Comparison of ENCODE assay signal across 8 cellular contexts in the genomic region with DNA sequence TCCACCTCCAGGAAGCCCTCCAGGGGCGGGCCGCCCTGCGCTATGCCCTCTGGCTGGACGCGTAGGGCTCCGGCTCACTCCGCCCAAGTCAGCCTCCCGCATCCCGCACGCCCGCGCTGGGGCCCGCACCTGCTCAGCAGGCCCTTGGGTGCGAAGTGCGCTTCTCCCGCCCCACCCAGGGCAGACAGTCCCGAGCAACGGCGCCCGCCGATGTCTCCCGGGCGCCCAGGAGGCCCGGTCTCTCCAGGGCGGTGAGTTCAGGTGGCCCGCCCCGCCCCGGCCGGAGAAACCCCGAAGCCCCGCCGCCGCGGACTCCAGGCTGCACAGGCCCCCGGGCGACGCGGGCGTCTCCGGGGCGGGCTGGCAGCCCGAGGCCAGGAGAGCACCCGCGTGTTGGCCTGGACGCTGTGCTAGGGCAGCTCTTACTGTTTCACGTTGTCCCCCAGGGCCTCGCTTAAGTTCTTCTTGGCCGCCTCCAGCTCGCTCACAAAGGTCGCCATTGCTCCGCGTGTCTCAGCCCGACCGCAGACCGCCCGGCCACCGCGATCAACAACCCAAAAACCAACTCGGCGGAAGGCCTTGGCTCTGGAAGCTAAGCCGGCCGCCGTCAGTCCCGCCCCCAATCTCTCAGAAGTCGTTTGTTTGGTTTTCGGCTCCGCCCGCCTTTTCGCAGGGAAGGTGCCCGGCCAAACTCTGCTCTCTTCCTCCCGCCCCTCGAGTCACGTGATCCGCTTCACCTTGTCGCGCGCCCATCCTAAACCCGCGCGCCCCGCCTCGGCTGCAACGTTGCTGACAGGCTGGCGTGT. TPM values are rescaled to one million over a fixed set of nuclear protein-coding genes. Genes with fewer than 3 reads are reported as not detected.
DNase-seq lines count a peak whose midpoint lies in the region; ATAC-seq and TF ChIP-seq lines count a peak whose summit lies in the region.

A gene with protein sequence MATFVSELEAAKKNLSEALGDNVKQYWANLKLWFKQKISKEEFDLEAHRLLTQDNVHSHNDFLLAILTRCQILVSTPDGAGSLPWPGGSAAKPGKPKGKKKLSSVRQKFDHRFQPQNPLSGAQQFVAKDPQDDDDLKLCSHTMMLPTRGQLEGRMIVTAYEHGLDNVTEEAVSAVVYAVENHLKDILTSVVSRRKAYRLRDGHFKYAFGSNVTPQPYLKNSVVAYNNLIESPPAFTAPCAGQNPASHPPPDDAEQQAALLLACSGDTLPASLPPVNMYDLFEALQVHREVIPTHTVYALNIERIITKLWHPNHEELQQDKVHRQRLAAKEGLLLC (minus strand): TSS at position 531 of the 806 bp plus-strand sequence. CDS start 31 bp downstream, at position 500.

- no peaks in the 10 kb centered on the region for H3K9me3 ChIP-seq in colonic mucosa

- H3K36me3 ChIP-seq in BJ (ENCODE audit: control insufficient read depth, insufficient read depth, low read length) (no peaks in the 10 kb centered on the region), colonic mucosa (no peaks in the 10 kb centered on the region)

- POLR2A ChIA-PET in BJ (lab: Charles Lee), result interaction anchor here (1.6 kb wide), 1 partner anchor 37 kb away, joined by 7 read pairs; the partner anchor contains the start of gene POGK

- peak; percentile 89 for ATAC-seq in HG03460 (IDR thresholded peaks at IDR 0.05; ENCODE audit: unreplicated experiment)

- H3K4me3 ChIP-seq in BJ (ENCODE audit: low read depth, low read length) (peak within 1 kb of the TSS; percentile 71), colonic mucosa (peak within 1 kb of the TSS; percentile 79)

- intact Hi-C loops in colonic mucosa (cut with DNase I), result no loop called here

- CTCF ChIA-PET in BJ (lab: Yijun Ruan, JAX), result interaction anchor here (0.6 to 2.3 kb wide), 2 partner anchors 24 to 183 kb away, joined by 3 to 9 read pairs; no protein-coding TSS in a partner anchor

- TF ChIP-seq CTCF in BJ (IDR thresholded peaks at IDR 0.05; ENCODE audit: insufficient read depth, low read depth, low read length), result no peak
- no peak for TF ChIP-seq CTCF in colonic mucosa (IDR thresholded peaks at IDR 0.05)

- peak within 1 kb of the TSS; percentile 95 for H3K27ac ChIP-seq in colonic mucosa

- H3K27me3 ChIP-seq in BJ (ENCODE audit: control insufficient read depth, insufficient read depth, low read length), result no peaks in the 10 kb centered on the region
- H3K27me3 ChIP-seq in colonic mucosa, result no peaks in the 10 kb centered on the region

- peaks cover 6% of the 10 kb centered on the region for H3K4me1 ChIP-seq in colonic mucosa

- H3K9ac ChIP-seq in colonic mucosa (ENCODE audit: low read depth in 2 of 2, low read length in 2 of 2), result peak within 1 kb of the TSS; percentile 48 to 84

- DNase-seq in BJ (ENCODE audit: low read depth) (peak; percentile 90), GM19240 (ENCODE audit: insufficient read length, low spot score) (peak; percentile 79), NCI-H526 (lab: John Stamatoyannopoulos, UW) (peak; percentile 100), colonic mucosa (peak; percentile 99), kidney tubule cell (ENCODE audit: low spot score) (peak; percentile 99)
- DNase-seq in activated CD4-positive, alpha-beta T cell treated with anti-CD3 and anti-CD28 coated beads for 48 hours, result peak; percentile 99
- peak; percentile 92 to 98 (median 98) for DNase-seq in stimulated activated CD4-positive, alpha-beta T cell treated with anti-CD3 and anti-CD28 coated beads, Interleukin-1b, Interleukin-23, amount 100 ng/mL, for 24 hours (ENCODE audit: low read depth in 4 of 4, low spot score in 1 of 4)

RNA-seq across cellular contexts. Expression of the gene that starts here (rescaled TPM):
- polyA plus RNA-seq in BJ (2011; rRNA removed), result 6.6 and 8.6 TPM in 2 replicates
- polyA minus RNA-seq in BJ (2011; rRNA and poly(A)+ RNA removed), result 5.5 and 6.8 TPM in 2 replicates
- total RNA-seq in colonic mucosa, result 10 to 100 TPM; 10.1 to 12.1 TPM

Comparison
In these comparisons a context has a peak if more than half of its experiments do, and no peak if none do; other contexts are left out.
1. Peak in every context shown above with its lines: DNase-seq, ATAC-seq, H3K4me3 ChIP-seq and H3K27ac ChIP-seq.